21 cellular contexts compared by ENCODE assay signal in the genomic region with DNA sequence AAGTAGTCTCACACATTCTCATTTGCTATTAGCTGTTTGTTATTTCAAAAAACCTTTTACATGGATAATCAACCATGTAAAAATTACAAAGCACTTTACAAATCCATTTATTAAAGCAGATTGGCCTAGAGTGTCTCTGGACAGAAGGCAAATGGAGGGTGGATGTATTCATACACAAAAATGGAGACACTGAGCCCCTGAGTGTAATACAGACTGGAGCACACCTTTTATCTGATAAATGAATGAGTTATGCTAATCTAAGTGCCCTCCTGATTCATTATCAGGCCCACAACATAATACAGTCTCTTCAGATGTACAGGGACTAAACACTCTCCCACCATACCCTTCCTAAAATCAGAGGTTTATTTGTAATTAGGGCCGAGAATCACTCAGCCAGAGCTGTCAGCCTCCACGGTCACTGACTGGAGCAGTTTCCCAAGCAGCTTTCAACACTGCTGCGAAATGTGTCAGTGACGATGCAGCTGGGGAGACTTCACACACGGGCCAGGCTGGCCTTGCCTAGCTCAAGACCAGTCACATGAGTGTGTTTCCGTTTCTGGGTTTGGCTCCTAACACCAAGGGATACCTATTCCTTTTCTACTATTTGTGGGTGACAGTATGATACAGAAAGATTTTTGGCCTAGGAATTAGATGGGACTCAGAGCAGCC.
A peak's percentile ranks its signal among the peaks of the same experiment; 100 is the strongest.
DNase-seq lines count a peak whose midpoint lies in the region; ATAC-seq, FAIRE-seq and TF ChIP-seq lines count a peak whose summit lies in the region.
"Had no signal": no experiment of that assay in that cellular context is flagged by ENCODE, and none has a peak within 500 bp of the region (broad histone marks: within the 10 kb centered on the region; RNA-seq: fewer than 3 reads in every experiment).

No MANE protein-coding gene starts in this region.

- no peak overlapping the region for H3K27ac Mint-ChIP-seq in stimulated activated memory B cell treated with anti-CD40 and anti-IgM and Interleukin-4, amounts not matched to agents 10 μg/mL and 1 μg/mL and 100 μg/mL, for 72 hours
- H3K27ac Mint-ChIP-seq: activated naive CD4-positive, alpha-beta T cell treated with anti-CD3 and anti-CD28 coated beads, Interleukin-2, amount 10 ng/mL, durations not matched to agents 7 days and 5 days; nephron had no signal

- H3K36me3 Mint-ChIP-seq in stimulated activated memory B cell treated with anti-CD40 and anti-IgM and Interleukin-4, amounts not matched to agents 10 μg/mL and 1 μg/mL and 100 μg/mL, for 72 hours: no peaks in the 10 kb centered on the region
- H3K36me3 Mint-ChIP-seq: activated naive CD4-positive, alpha-beta T cell treated with anti-CD3 and anti-CD28 coated beads, Interleukin-2, amount 10 ng/mL, durations not matched to agents 7 days and 5 days had no signal

- TF ChIP-seq CTCF in tibial nerve (IDR thresholded peaks at IDR 0.05): no peak

- no peak for TF ChIP-seq POLR2A in tibial nerve (IDR thresholded peaks at IDR 0.05)

- H3K36me3 ChIP-seq in aorta (ENCODE audit: control insufficient read depth in 1 of 2, insufficient read depth in 2 of 2, low read length in 1 of 2): no peaks in the 10 kb centered on the region
- no peaks in the 10 kb centered on the region for H3K36me3 ChIP-seq in tibial nerve
- H3K36me3 ChIP-seq: ascending aorta; BLaER1 treated with 17β-estradiol and CSF1 and Interleukin-3, amounts not matched to agents 10 nM and 100 nM; tibial artery had no signal

- DNase-seq in NCI-H146 (lab: John Stamatoyannopoulos, UW) (peak; percentile 34), NCI-H146 treated with DMSO at 0.1 percent for 48 hours (lab: John Stamatoyannopoulos, UW; ENCODE audit: unreplicated experiment) (no peak), globus pallidus (ENCODE audit: low spot score) (peak; percentile 15), medulla oblongata (ENCODE audit: extremely low spot score) (peak; percentile 32), aorta (no peak), tibial nerve (ENCODE audit: low spot score in 2 of 2) (no peak), frontal cortex (ENCODE audit: low spot score in 2 of 2) (no peak)
- DNase-seq: activated naive CD4-positive, alpha-beta T cell treated with anti-CD3 and anti-CD28 coated beads, Interleukin-2, amount 10 ng/mL, durations not matched to agents 7 days and 5 days; activated T-cell treated with anti-CD3 and anti-CD28 coated beads, Interleukin-2, amount 50 U/mL, for 1 hour; GF-D8; mesendoderm; NCI-H187; NCI-H446 treated with DMSO at 0.1 percent for 48 hours; stimulated activated naive CD4-positive, alpha-beta T cell treated with Interleukin-2 at 50 U/mL for 16 hours; tibial artery had no signal

- H3K4me1 Mint-ChIP-seq in stimulated activated memory B cell treated with anti-CD40 and anti-IgM and Interleukin-4, amounts not matched to agents 10 μg/mL and 1 μg/mL and 100 μg/mL, for 72 hours: no peaks in the 10 kb centered on the region
- H3K4me1 Mint-ChIP-seq: activated naive CD4-positive, alpha-beta T cell treated with anti-CD3 and anti-CD28 coated beads, Interleukin-2, amount 10 ng/mL, durations not matched to agents 7 days and 5 days; nephron had no signal

- FAIRE-seq in frontal cortex (lab: Jason Lieb, UNC): no peak
- FAIRE-seq: GM12878 had no signal

- H3K9me3 ChIP-seq in aorta (ENCODE audit: control insufficient read depth, low read length) (no peaks in the 10 kb centered on the region), tibial nerve (peaks cover 0 to 3% (median 0%) of the 10 kb centered on the region in 4 donors)
- H3K9me3 ChIP-seq: ascending aorta, tibial artery had no signal

- no peak overlapping the region for H3K27ac ChIP-seq in aorta (ENCODE audit: low read depth in 1 of 2, low read length in 2 of 2)
- no peak overlapping the region for H3K27ac ChIP-seq in tibial nerve
- H3K27ac ChIP-seq: ascending aorta; BLaER1 treated with 17β-estradiol and CSF1 and Interleukin-3, amounts not matched to agents 10 nM and 100 nM; tibial artery had no signal

- H3K9me3 Mint-ChIP-seq in stimulated activated memory B cell treated with anti-CD40 and anti-IgM and Interleukin-4, amounts not matched to agents 10 μg/mL and 1 μg/mL and 100 μg/mL, for 72 hours: peaks cover 3% of the 10 kb centered on the region

- no peak overlapping the region for H3K4me3 ChIP-seq in aorta (ENCODE audit: low read length in 2 of 2)
- no peak overlapping the region for H3K4me3 ChIP-seq in tibial nerve
- H3K4me3 ChIP-seq: ascending aorta; BLaER1 treated with 17β-estradiol and CSF1 and Interleukin-3, amounts not matched to agents 10 nM and 100 nM; dorsolateral prefrontal cortex; GM12878; tibial artery had no signal

- no peak for TF ChIP-seq EP300 in tibial nerve (IDR thresholded peaks at IDR 0.05)

- no peaks in the 10 kb centered on the region for H3K27me3 Mint-ChIP-seq in stimulated activated memory B cell treated with anti-CD40 and anti-IgM and Interleukin-4, amounts not matched to agents 10 μg/mL and 1 μg/mL and 100 μg/mL, for 72 hours
- H3K27me3 Mint-ChIP-seq: activated naive CD4-positive, alpha-beta T cell treated with anti-CD3 and anti-CD28 coated beads, Interleukin-2, amount 10 ng/mL, durations not matched to agents 7 days and 5 days had no signal

- peak; percentile 33 for ATAC-seq in aorta (ENCODE audit: low FRiP score)
- ATAC-seq in stimulated activated memory B cell treated with anti-CD40 and anti-IgM and Interleukin-4, amounts not matched to agents 10 μg/mL and 1 μg/mL and 100 μg/mL, for 72 hours: no peak
- ATAC-seq: GM12878 had no signal

- WGBS in aorta, 2 donors: 41 to 49% methylated on average over 6 of the region's 6 CpGs
- WGBS in tibial nerve, 2 donors: 79 to 84% methylated on average over 6 of the region's 6 CpGs

- no peaks in the 10 kb centered on the region for H3K27me3 ChIP-seq in aorta (ENCODE audit: control insufficient read depth in 1 of 2, insufficient read depth in 2 of 2, low read length in 1 of 2)
- H3K27me3 ChIP-seq in tibial nerve: no peaks in the 10 kb centered on the region
- H3K27me3 ChIP-seq: ascending aorta; BLaER1 treated with 17β-estradiol and CSF1 and Interleukin-3, amounts not matched to agents 10 nM and 100 nM; dorsolateral prefrontal cortex; tibial artery had no signal

- no peak overlapping the region for H3K4me3 Mint-ChIP-seq in stimulated activated memory B cell treated with anti-CD40 and anti-IgM and Interleukin-4, amounts not matched to agents 10 μg/mL and 1 μg/mL and 100 μg/mL, for 72 hours
- H3K4me3 Mint-ChIP-seq: activated naive CD4-positive, alpha-beta T cell treated with anti-CD3 and anti-CD28 coated beads, Interleukin-2, amount 10 ng/mL, durations not matched to agents 7 days and 5 days; nephron had no signal

- no peaks in the 10 kb centered on the region for H3K4me1 ChIP-seq in aorta (ENCODE audit: control insufficient read depth in 1 of 2, insufficient read depth in 2 of 2, low read length in 2 of 2)
- no peaks in the 10 kb centered on the region for H3K4me1 ChIP-seq in tibial nerve
- H3K4me1 ChIP-seq: ascending aorta; BLaER1 treated with 17β-estradiol and CSF1 and Interleukin-3, amounts not matched to agents 10 nM and 100 nM; tibial artery had no signal

- intact Hi-C loops in aorta (cut with DNase I): no loop called here

Comparison
In these comparisons a context has a peak if more than half of its experiments do, and no peak if none do; other contexts are left out.
1. DNase-seq: peak in NCI-H146 (single experiment), globus pallidus (single experiment) and medulla oblongata (single experiment); none in NCI-H146 treated with DMSO at 0.1 percent for 48 hours (single experiment), aorta (0 of 2), tibial nerve (0 of 2) and frontal cortex (0 of 2).